ENCODE assay signal across 9 cellular contexts in genomic region chr17:29614345-29615047, GRCh38. TPM values are rescaled to one million over a fixed set of nuclear protein-coding genes. Genes with fewer than 3 reads are reported as not detected.
DNase-seq lines count a peak whose midpoint lies in the region; ATAC-seq, FAIRE-seq and TF ChIP-seq lines count a peak whose summit lies in the region.
"Had no signal": no experiment of that assay in that cellular context is flagged by ENCODE, and none has a peak within 500 bp of the region (broad histone marks: within the 10 kb centered on the region; RNA-seq: fewer than 3 reads in every experiment).

No MANE protein-coding gene starts in this region.

- H3K36me3 Mint-ChIP-seq in H9 (ENCODE audit: insufficient read depth in 1 of 3, low read depth in 3 of 3) (peaks cover 2 to 10% (median 8%) of the 10 kb centered on the region in 3 experiments; a peak in 4 of 7 replicates), brain (peaks cover 26% of the 10 kb centered on the region), naive B cell (no peaks in the 10 kb centered on the region)

- H4K8ac ChIP-seq in H9 (replicated peaks; ENCODE audit: insufficient read length, low read depth, low read length): no peak overlapping the region

- H3T11ph ChIP-seq in H9 (ENCODE audit: low read length): no peak overlapping the region

- peak overlapping the region; percentile 78; the same call in 1 of the 3 replicates for H3K4me2 ChIP-seq in A549
- no peak overlapping the region for H3K4me2 ChIP-seq in H9 (ENCODE audit: insufficient read depth, insufficient read length, low read length)

- no peak overlapping the region for H2AK5ac ChIP-seq in H9 (ENCODE audit: insufficient read length, low read length)

- no peak overlapping the region for H3K4ac ChIP-seq in H9 (ENCODE audit: low read depth, low read length)

- H3K4me1 ChIP-seq in A549 (peaks cover 33% of the 10 kb centered on the region), H9 (ENCODE audit: insufficient read depth, low read length) (peaks cover 2% of the 10 kb centered on the region; the same call in 1 of the 2 replicates)

- H4K5ac ChIP-seq in H9 (ENCODE audit: insufficient read length, low read depth, low read length): no peak overlapping the region

- no peak for TF ChIP-seq EP300 in A549 (IDR thresholded peaks at IDR 0.05)

- H3K23me2 ChIP-seq in H9 (ENCODE audit: insufficient read length, low read depth, low read length, poor library complexity, severe bottlenecking): peaks cover 9% of the 10 kb centered on the region

- H2BK15ac ChIP-seq in H9 (ENCODE audit: low read depth, low read length): no peak overlapping the region

- H3K79me2 ChIP-seq in H9 (ENCODE audit: insufficient read depth, low read length): no peaks in the 10 kb centered on the region

- H3K4me3 Mint-ChIP-seq in H9 (peak overlapping the region in 1 of 2 experiments; percentile 69; a peak in 3 of 5 replicates), brain (peak overlapping the region in 3 of 5 experiments; percentile 48 to 86 (median 71)), naive B cell (peak overlapping the region; percentile 80 to 93 (median 88))

- H3K23ac ChIP-seq in H9 (ENCODE audit: insufficient read length, low read depth, low read length): no peak overlapping the region

- H3K27ac Mint-ChIP-seq in H9 (no peak overlapping the region), brain (peak overlapping the region in 4 of 5 experiments; percentile 55 to 92 (median 88)), naive B cell (peak overlapping the region in 1 of 6 donors; percentile 22)

- no peak overlapping the region for H2BK20ac ChIP-seq in H9 (ENCODE audit: low read depth, low read length, poor library complexity, severe bottlenecking)

- no peak overlapping the region for H3K18ac ChIP-seq in H9 (ENCODE audit: insufficient read length, low read depth, low read length)

- TF ChIP-seq CTCF in A549 (IDR thresholded peaks at IDR 0.05) (no peak), H9 (conservative IDR thresholded peaks at IDR 0.05) (no peak), brain (conservative IDR thresholded peaks at IDR 0.05) (no peak)

- no peak for TF ChIP-seq RAD21 in A549 (conservative IDR thresholded peaks at IDR 0.05 in 1 of 2, IDR thresholded peaks at IDR 0.05 in 1 of 2)

- no peak overlapping the region for H3K9ac ChIP-seq in H9 (ENCODE audit: extremely low read depth, insufficient read length, low read length)

- H2BK5ac ChIP-seq in H9 (ENCODE audit: insufficient read length, low read length): no peak overlapping the region

- no peak overlapping the region for H3K4me3 ChIP-seq in A549

- H3K27me3 ChIP-seq in H9 (ENCODE audit: insufficient read depth, low read length): peaks cover 11% of the 10 kb centered on the region

- TF ChIP-seq POLR2A in A549 (IDR thresholded peaks at IDR 0.05; ENCODE audit: low read length): no peak

- H2AFZ ChIP-seq in H9 (ENCODE audit: low read length): no peak overlapping the region

- POLR2A ChIA-PET in A549 (lab: Yijun Ruan, JAX): no interaction called here

- H3K27me3 Mint-ChIP-seq in H9 (ENCODE audit: low read depth): peaks cover 65% of the 10 kb centered on the region
- H3K27me3 Mint-ChIP-seq in brain: peaks cover 39% of the 10 kb centered on the region
- peaks cover 11 to 29% (median 16%) of the 10 kb centered on the region in 3 donors for H3K27me3 Mint-ChIP-seq in naive B cell

- H4K20me1 ChIP-seq in H9 (ENCODE audit: control insufficient read depth, insufficient read depth, insufficient read length): no peaks in the 10 kb centered on the region

- no peaks in the 10 kb centered on the region for H3K79me1 ChIP-seq in H9 (ENCODE audit: insufficient read depth, low read depth, low read length, poor library complexity, severe bottlenecking)

- H2BK12ac ChIP-seq in H9 (ENCODE audit: insufficient read length, low read depth, low read length): no peak overlapping the region

- no peak for ATAC-seq in A549
- no peak for ATAC-seq in naive B cell (ENCODE audit: low read depth in 2 of 2)
- ATAC-seq in GM18907 (IDR thresholded peaks at IDR 0.05; ENCODE audit: unreplicated experiment): no peak

- no peak overlapping the region for H3K14ac ChIP-seq in H9 (ENCODE audit: insufficient read depth, low read length)

- H3K56ac ChIP-seq in H9 (ENCODE audit: insufficient read length, low read depth, low read length): no peak overlapping the region

- CTCF ChIA-PET in A549 (lab: Yijun Ruan, JAX): interaction anchor here (0.8 to 23.2 kb wide), 17 partner anchors 9 to 479 kb away, joined by 3 to 447 read pairs (median 6); partner anchors contain the start of genes ABHD15, ANKRD13B, CORO6 and TP53I13

- H3K9me3 ChIP-seq in A549: no peaks in the 10 kb centered on the region
- no peaks in the 10 kb centered on the region for H3K9me3 ChIP-seq in H9 (ENCODE audit: control insufficient read depth, low read depth, low read length)

- no peak overlapping the region for H2BK120ac ChIP-seq in H9 (ENCODE audit: low read depth, low read length, poor library complexity, severe bottlenecking)

- H3K4me1 Mint-ChIP-seq in H9 (peaks cover 21 to 48% of the 10 kb centered on the region in 2 experiments), brain (peaks cover 42% of the 10 kb centered on the region), naive B cell (peaks cover 21 to 47% (median 42%) of the 10 kb centered on the region in 3 donors)

- FAIRE-seq in A549 (lab: Jason Lieb, UNC): no peak
- FAIRE-seq: small intestine had no signal

- H3K27ac ChIP-seq in A549 (peak overlapping the region in 1 of 2 experiments; percentile 77; a peak in 2 of 6 replicates), H9 (ENCODE audit: insufficient read length, low read depth, low read length) (no peak overlapping the region)

- DNase-seq in A549 (ENCODE audit: low read depth in 1 of 2, low spot score in 1 of 2) (no peak), H9 (peak; percentile 48), naive B cell (no peak), DMS 273 (lab: John Stamatoyannopoulos, UW; ENCODE audit: unreplicated experiment) (no peak), NCI-H128 (lab: John Stamatoyannopoulos, UW; ENCODE audit: unreplicated experiment) (no peak), NCI-H2171 treated with DMSO at 0.1 percent for 48 hours (lab: John Stamatoyannopoulos, UW) (no peak)

- no peak overlapping the region for H4K91ac ChIP-seq in H9 (ENCODE audit: insufficient read length, low read depth, low read length)

- H3K9me3 Mint-ChIP-seq in H9: no peaks in the 10 kb centered on the region
- peaks cover 0 to 2% (median 0%) of the 10 kb centered on the region in 5 experiments for H3K9me3 Mint-ChIP-seq in brain
- H3K9me3 Mint-ChIP-seq in naive B cell: no peaks in the 10 kb centered on the region

- 89% methylated on average over 16 of the region's 16 CpGs for WGBS in A549 (ENCODE audit: missing lambda C conversion rate)
- no CpG with 5 or more reads among the region's 16 CpGs for WGBS in H9 (ENCODE audit: extremely low coverage, insufficient read length, low lambda C conversion rate)

TF ChIP-seq in A549, 52 proteins besides CTCF, POLR2A, EP300 and RAD21 (continues in another document):
- TF ChIP-seq HDAC2 (IDR thresholded peaks at IDR 0.05) (no peak), HOXA7 (CRISPR knock-in tag; IDR thresholded peaks at IDR 0.05) (no peak)

RNA-seq across cellular contexts. Expression of gene CORO6, which starts 8.2 kb away (rescaled TPM):
- polyA plus RNA-seq in A549 (2011; rRNA removed): 5.0 and 6.1 TPM in 2 replicates
- 9.2 and 10.4 TPM in 2 replicates for polyA plus RNA-seq in A549 (2012; cell fraction: cytosol; rRNA removed)
- 132 and 139 TPM in 2 replicates for polyA plus RNA-seq in A549 (2012; cell fraction: nucleus; rRNA removed)
- polyA plus RNA-seq in A549 (2017; fragmentation: RNase III; extraction: RNeasy Plus Mini Kit Qiagen cat#74134 plus additional on column Dnase treatment): 7.9 to 10.9 TPM (median 10.1 TPM) in 3 replicates
- 11.6 and 12.8 TPM in 2 replicates for polyA minus RNA-seq in A549 (2011; rRNA and poly(A)+ RNA removed)
- 2.3 and 2.6 TPM in 2 replicates for total RNA-seq in H9 (2021)
- polyA plus RNA-seq in brain (ENCODE audit: insufficient read depth, low read depth, low replicate concordance): 1.7 TPM
- under 1 TPM in 2 of 6 donors, not detected in 4; 0.12 to 0.13 TPM for polyA plus RNA-seq in naive B cell (ENCODE audit: low read depth in 6 of 6)

RNA-seq across cellular contexts. Expression of gene ANKRD13B, which starts 21.6 kb away (rescaled TPM):
- polyA plus RNA-seq in A549 (2011; rRNA removed): 4.0 and 4.5 TPM in 2 replicates
- polyA plus RNA-seq in A549 (2012; cell fraction: cytosol; rRNA removed): 16.3 and 21.8 TPM in 2 replicates
- 84.1 and 142 TPM in 2 replicates for polyA plus RNA-seq in A549 (2012; cell fraction: nucleus; rRNA removed)
- polyA plus RNA-seq in A549 (2017; fragmentation: RNase III; extraction: RNeasy Plus Mini Kit Qiagen cat#74134 plus additional on column Dnase treatment): 15.3 to 17.8 TPM (median 16.4 TPM) in 3 replicates
- polyA minus RNA-seq in A549 (2011; rRNA and poly(A)+ RNA removed): 9.2 and 10.1 TPM in 2 replicates
- total RNA-seq in H9 (2021): 21.6 and 24.2 TPM in 2 replicates
- 28.2 TPM for polyA plus RNA-seq in brain (ENCODE audit: insufficient read depth, low read depth, low replicate concordance)
- not detected for polyA plus RNA-seq in naive B cell (ENCODE audit: low read depth in 6 of 6)

RNA-seq across cellular contexts. Expression of gene GIT1, which starts 25.0 kb away (rescaled TPM):
- 53.0 and 56.8 TPM in 2 replicates for polyA plus RNA-seq in A549 (2011; rRNA removed)
- 73.4 and 97.2 TPM in 2 replicates for polyA plus RNA-seq in A549 (2012; cell fraction: cytosol; rRNA removed)
- polyA plus RNA-seq in A549 (2012; cell fraction: nucleus; rRNA removed): 121 and 187 TPM in 2 replicates
- polyA plus RNA-seq in A549 (2017; fragmentation: RNase III; extraction: RNeasy Plus Mini Kit Qiagen cat#74134 plus additional on column Dnase treatment): 45.2 to 47.8 TPM (median 45.3 TPM) in 3 replicates
- 104 and 105 TPM in 2 replicates for polyA minus RNA-seq in A549 (2011; rRNA and poly(A)+ RNA removed)
- 47.0 and 47.4 TPM in 2 replicates for total RNA-seq in H9 (2021)
- polyA plus RNA-seq in brain (ENCODE audit: insufficient read depth, low read depth, low replicate concordance): 94.7 TPM
- 10 to 100 TPM in 1 of 6 donors, 1 to 10 TPM in 5; 1.6 to 12.9 (median 4.4) TPM for polyA plus RNA-seq in naive B cell (ENCODE audit: low read depth in 6 of 6)

RNA-seq across cellular contexts. Expression of gene TP53I13, which starts 46.0 kb away (rescaled TPM):
- 27.5 and 31.3 TPM in 2 replicates for polyA plus RNA-seq in A549 (2011; rRNA removed)
- 54.4 and 79.1 TPM in 2 replicates for polyA plus RNA-seq in A549 (2012; cell fraction: cytosol; rRNA removed)
- polyA plus RNA-seq in A549 (2012; cell fraction: nucleus; rRNA removed): 316 and 464 TPM in 2 replicates
- 50.5 to 59.0 TPM (median 57.8 TPM) in 3 replicates for polyA plus RNA-seq in A549 (2017; fragmentation: RNase III; extraction: RNeasy Plus Mini Kit Qiagen cat#74134 plus additional on column Dnase treatment)
- 21.7 and 42.5 TPM in 2 replicates for polyA minus RNA-seq in A549 (2011; rRNA and poly(A)+ RNA removed)
- total RNA-seq in H9 (2021): 27.1 and 28.1 TPM in 2 replicates
- polyA plus RNA-seq in brain (ENCODE audit: insufficient read depth, low read depth, low replicate concordance): 34.4 TPM
- 10 to 100 TPM; 28.1 to 41.5 (median 38.4) TPM for polyA plus RNA-seq in naive B cell (ENCODE audit: low read depth in 6 of 6)

RNA-seq across cellular contexts. Expression of gene ABHD15, which starts 47.7 kb away (rescaled TPM):
- polyA plus RNA-seq in A549 (2011; rRNA removed) (13.5 and 16.5 TPM in 2 replicates), A549 (2017; fragmentation: RNase III; extraction: RNeasy Plus Mini Kit Qiagen cat#74134 plus additional on column Dnase treatment) (13.6 to 15.8 TPM (median 14.7 TPM) in 3 replicates), brain (ENCODE audit: insufficient read depth, low read depth, low replicate concordance) (3.8 TPM), naive B cell (ENCODE audit: low read depth in 6 of 6) (10 to 100 TPM; 15.1 to 45.2 (median 20.3) TPM)
- polyA plus RNA-seq in A549 (2012; cell fraction: cytosol; rRNA removed): 10.6 and 15.2 TPM in 2 replicates
- polyA plus RNA-seq in A549 (2012; cell fraction: nucleus; rRNA removed): 12.0 and 14.2 TPM in 2 replicates
- 19.5 and 19.6 TPM in 2 replicates for polyA minus RNA-seq in A549 (2011; rRNA and poly(A)+ RNA removed)
- 1.7 and 2.5 TPM in 2 replicates for total RNA-seq in H9 (2021)

Comparison
In these comparisons a context has a peak if more than half of its experiments do, and no peak if none do; other contexts are left out.
1. H3K27ac Mint-ChIP-seq: peak in brain (4 of 5); none in H9 (0 of 3).
2. RNA of gene ANKRD13B, which starts 21.6 kb away (polyA plus RNA-seq): 28.2 TPM in brain (single experiment) and 4.0 to 142 TPM in A549; not detected in naive B cell; every median in the first group is over 4 times any median in the second.